Comparison of ENCODE assay signal across 1 cellular context in genomic region chr11:64925536-64926449, GRCh38.
TF ChIP-seq lines count a peak whose summit lies in the region.

No MANE protein-coding gene starts in this region.

TF ChIP-seq in K562, 482 proteins besides CTCF, POLR2A, EP300 and RAD21:
- no peak for TF ChIP-seq TFAP4 (CRISPR knock-in tag; IDR thresholded peaks at IDR 0.05; ENCODE audit: borderline replicate concordance)
- TF ChIP-seq RBM14 (IDR thresholded peaks at IDR 0.05; ENCODE audit: borderline replicate concordance, insufficient read depth, low read depth, low read length) = no peak
- no peak for TF ChIP-seq STAT5A (IDR thresholded peaks at IDR 0.05; ENCODE audit: borderline replicate concordance, low read length)
- TF ChIP-seq CEBPB (tag; IDR thresholded peaks at IDR 0.05) = no peak
- no peak for TF ChIP-seq JUNB (CRISPR knock-in tag; conservative IDR thresholded peaks at IDR 0.05)
- no peak for TF ChIP-seq KAT7 (CRISPR knock-in tag; IDR thresholded peaks at IDR 0.05; ENCODE audit: borderline replicate concordance)
- TF ChIP-seq ZBTB2 (IDR thresholded peaks at IDR 0.05) = no peak
- peak; percentile 71; the same call in 1 of the 2 replicates for TF ChIP-seq ZNF740 (CRISPR knock-in tag; IDR thresholded peaks at IDR 0.05)
- no peak for TF ChIP-seq ZNF740 (tag; IDR thresholded peaks at IDR 0.05)
- TF ChIP-seq E2F4 (CRISPR knock-in tag; IDR thresholded peaks at IDR 0.05; ENCODE audit: low read depth) = no peak
- no peak for TF ChIP-seq ZNF384 (IDR thresholded peaks at IDR 0.05; ENCODE audit: low read depth, low read length)
- TF ChIP-seq RFX7 (CRISPR knock-in tag; IDR thresholded peaks at IDR 0.05) = no peak
- no peak for TF ChIP-seq BRD9 (IDR thresholded peaks at IDR 0.05; ENCODE audit: low read depth, partially characterized antibody)
- TF ChIP-seq SRF (CRISPR knock-in tag; IDR thresholded peaks at IDR 0.05) = no peak
- TF ChIP-seq PTBP1 (IDR thresholded peaks at IDR 0.05; ENCODE audit: low read depth, low read length) = no peak
- TF ChIP-seq MXI1 (IDR thresholded peaks at IDR 0.05; ENCODE audit: low read depth, low read length) = no peak
- no peak for TF ChIP-seq SIN3B (IDR thresholded peaks at IDR 0.05; ENCODE audit: low read depth)
- no peak for TF ChIP-seq E2F5 (CRISPR knock-in tag; IDR thresholded peaks at IDR 0.05)
- no peak for TF ChIP-seq MTA3 (IDR thresholded peaks at IDR 0.05; ENCODE audit: borderline replicate concordance)
- TF ChIP-seq ARHGAP35 (IDR thresholded peaks at IDR 0.05; ENCODE audit: partially characterized antibody) = no peak
- no peak for TF ChIP-seq LEF1 (IDR thresholded peaks at IDR 0.05)
- TF ChIP-seq GTF2A2 (tag; IDR thresholded peaks at IDR 0.05) = no peak
- no peak for TF ChIP-seq KHSRP (IDR thresholded peaks at IDR 0.05)
- TF ChIP-seq USF1 (CRISPR knock-in tag; IDR thresholded peaks at IDR 0.05) = 0 out of 2 replicates have a peak, but pooled peaks have one; percentile 7
- TF ChIP-seq FOXK1 (CRISPR knock-in tag; IDR thresholded peaks at IDR 0.05; ENCODE audit: borderline replicate concordance) = no peak
- TF ChIP-seq ZNF76 (CRISPR knock-in tag; IDR thresholded peaks at IDR 0.05; ENCODE audit: borderline replicate concordance) = no peak
- no peak for TF ChIP-seq ZNF121 (CRISPR knock-in tag; conservative IDR thresholded peaks at IDR 0.05)
- no peak for TF ChIP-seq ZNF668 (CRISPR knock-in tag; IDR thresholded peaks at IDR 0.05)
- no peak for TF ChIP-seq ZNF23 (CRISPR knock-in tag; IDR thresholded peaks at IDR 0.05)
- no peak for TF ChIP-seq YBX1 (IDR thresholded peaks at IDR 0.05)
- 0 out of 2 replicates have a peak, but pooled peaks have one; percentile 14 for TF ChIP-seq POLR2G (IDR thresholded peaks at IDR 0.05; ENCODE audit: low read depth, low read length)
- TF ChIP-seq EHMT2 (IDR thresholded peaks at IDR 0.05) = no peak
- 0 out of 2 replicates have a peak, but pooled peaks have one; percentile 26 for TF ChIP-seq ZBTB33 (CRISPR knock-in tag; IDR thresholded peaks at IDR 0.05)
- no peak for TF ChIP-seq ZNF586 (CRISPR knock-in tag; conservative IDR thresholded peaks at IDR 0.05)
- TF ChIP-seq TCFL5 (CRISPR knock-in tag; conservative IDR thresholded peaks at IDR 0.05) = no peak
- no peak for TF ChIP-seq ARID1B (IDR thresholded peaks at IDR 0.05)
